In the genomic region with DNA sequence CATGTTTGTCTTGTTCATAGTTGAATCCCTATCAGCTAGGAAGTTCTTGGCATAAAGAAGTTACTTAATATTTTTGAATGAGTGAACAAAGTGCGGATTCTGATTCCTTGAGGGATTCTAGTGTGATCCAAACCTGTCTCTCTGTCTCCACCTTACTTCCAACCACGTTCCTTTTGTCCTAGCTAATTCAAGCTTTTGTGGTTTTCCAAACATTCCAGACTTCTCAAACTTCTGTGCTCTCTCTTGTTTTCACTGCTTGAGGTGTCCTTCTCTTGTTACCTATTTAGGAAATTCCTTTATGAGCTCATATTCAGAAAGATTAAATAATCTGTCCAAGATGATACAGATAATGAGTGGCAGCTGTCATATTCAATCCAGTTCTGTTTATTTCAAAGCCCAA, we compare ENCODE assay signal across 1 cellular context.
TF ChIP-seq lines count a peak whose summit lies in the region.

No MANE protein-coding gene starts in this region.

TF ChIP-seq in GM23338, 12 proteins besides CTCF, POLR2A, EP300 and RAD21 (continued from another document):
- TF ChIP-seq, protein P1, sequence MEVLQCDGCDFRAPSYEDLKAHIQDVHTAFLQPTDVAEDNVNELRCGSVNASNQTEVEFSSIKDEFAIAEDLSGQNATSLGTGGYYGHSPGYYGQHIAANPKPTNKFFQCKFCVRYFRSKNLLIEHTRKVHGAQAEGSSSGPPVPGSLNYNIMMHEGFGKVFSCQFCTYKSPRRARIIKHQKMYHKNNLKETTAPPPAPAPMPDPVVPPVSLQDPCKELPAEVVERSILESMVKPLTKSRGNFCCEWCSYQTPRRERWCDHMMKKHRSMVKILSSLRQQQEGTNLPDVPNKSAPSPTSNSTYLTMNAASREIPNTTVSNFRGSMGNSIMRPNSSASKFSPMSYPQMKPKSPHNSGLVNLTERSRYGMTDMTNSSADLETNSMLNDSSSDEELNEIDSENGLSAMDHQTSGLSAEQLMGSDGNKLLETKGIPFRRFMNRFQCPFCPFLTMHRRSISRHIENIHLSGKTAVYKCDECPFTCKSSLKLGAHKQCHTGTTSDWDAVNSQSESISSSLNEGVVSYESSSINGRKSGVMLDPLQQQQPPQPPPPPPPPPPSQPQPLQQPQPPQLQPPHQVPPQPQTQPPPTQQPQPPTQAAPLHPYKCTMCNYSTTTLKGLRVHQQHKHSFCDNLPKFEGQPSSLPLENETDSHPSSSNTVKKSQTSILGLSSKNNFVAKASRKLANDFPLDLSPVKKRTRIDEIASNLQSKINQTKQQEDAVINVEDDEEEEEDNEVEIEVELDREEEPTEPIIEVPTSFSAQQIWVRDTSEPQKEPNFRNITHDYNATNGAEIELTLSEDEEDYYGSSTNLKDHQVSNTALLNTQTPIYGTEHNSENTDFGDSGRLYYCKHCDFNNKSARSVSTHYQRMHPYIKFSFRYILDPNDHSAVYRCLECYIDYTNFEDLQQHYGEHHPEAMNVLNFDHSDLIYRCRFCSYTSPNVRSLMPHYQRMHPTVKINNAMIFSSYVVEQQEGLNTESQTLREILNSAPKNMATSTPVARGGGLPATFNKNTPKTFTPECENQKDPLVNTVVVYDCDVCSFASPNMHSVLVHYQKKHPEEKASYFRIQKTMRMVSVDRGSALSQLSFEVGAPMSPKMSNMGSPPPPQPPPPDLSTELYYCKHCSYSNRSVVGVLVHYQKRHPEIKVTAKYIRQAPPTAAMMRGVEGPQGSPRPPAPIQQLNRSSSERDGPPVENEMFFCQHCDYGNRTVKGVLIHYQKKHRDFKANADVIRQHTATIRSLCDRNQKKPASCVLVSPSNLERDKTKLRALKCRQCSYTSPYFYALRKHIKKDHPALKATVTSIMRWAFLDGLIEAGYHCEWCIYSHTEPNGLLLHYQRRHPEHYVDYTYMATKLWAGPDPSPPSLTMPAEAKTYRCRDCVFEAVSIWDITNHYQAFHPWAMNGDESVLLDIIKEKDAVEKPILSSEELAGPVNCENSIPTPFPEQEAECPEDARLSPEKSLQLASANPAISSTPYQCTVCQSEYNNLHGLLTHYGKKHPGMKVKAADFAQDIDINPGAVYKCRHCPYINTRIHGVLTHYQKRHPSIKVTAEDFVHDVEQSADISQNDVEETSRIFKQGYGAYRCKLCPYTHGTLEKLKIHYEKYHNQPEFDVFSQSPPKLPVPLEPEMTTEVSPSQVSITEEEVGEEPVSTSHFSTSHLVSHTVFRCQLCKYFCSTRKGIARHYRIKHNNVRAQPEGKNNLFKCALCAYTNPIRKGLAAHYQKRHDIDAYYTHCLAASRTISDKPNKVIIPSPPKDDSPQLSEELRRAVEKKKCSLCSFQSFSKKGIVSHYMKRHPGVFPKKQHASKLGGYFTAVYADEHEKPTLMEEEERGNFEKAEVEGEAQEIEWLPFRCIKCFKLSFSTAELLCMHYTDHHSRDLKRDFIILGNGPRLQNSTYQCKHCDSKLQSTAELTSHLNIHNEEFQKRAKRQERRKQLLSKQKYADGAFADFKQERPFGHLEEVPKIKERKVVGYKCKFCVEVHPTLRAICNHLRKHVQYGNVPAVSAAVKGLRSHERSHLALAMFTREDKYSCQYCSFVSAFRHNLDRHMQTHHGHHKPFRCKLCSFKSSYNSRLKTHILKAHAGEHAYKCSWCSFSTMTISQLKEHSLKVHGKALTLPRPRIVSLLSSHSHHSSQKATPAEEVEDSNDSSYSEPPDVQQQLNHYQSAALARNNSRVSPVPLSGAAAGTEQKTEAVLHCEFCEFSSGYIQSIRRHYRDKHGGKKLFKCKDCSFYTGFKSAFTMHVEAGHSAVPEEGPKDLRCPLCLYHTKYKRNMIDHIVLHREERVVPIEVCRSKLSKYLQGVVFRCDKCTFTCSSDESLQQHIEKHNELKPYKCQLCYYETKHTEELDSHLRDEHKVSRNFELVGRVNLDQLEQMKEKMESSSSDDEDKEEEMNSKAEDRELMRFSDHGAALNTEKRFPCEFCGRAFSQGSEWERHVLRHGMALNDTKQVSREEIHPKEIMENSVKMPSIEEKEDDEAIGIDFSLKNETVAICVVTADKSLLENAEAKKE (CRISPR knock-in tag; IDR thresholded peaks at IDR 0.05): no peak
- TF ChIP-seq EZH2phosphoT487 (IDR thresholded peaks at IDR 0.05; ENCODE audit: unreplicated experiment) (no peak), NANOG (IDR thresholded peaks at IDR 0.05; ENCODE audit: borderline replicate concordance) (no peak), STAT1 (IDR thresholded peaks at IDR 0.05; ENCODE audit: unreplicated experiment) (no peak)
